ENCODE assay signal across 1 cellular context in the genomic region with DNA sequence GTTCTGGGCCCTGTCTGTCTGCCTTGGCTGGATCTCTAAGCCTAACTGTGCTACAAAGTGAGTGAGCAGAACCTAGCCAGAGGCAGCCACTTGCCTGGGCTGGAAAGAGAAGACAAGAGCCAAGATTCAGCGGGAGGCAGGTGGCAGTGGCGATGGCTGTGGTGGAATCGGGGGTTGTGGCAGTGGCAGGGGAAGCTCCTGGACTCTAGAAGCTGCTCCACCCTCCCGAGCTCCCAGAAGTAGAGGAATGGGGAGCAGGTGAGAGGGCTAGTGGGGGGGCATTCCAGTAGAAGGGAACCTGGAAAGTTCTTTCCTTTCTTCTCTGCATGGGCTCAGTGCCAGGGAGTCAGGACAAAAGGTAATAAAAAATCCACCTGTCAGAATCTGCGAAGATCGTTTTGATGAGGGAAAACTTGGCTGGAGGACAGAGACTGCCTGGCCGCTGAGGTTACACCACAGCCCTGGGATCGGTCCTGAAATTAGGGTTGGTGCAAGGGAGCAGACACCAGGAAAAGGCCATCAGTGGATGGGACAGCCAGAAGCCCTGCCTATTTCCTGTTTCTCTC.
TF ChIP-seq lines count a peak whose summit lies in the region.

No MANE protein-coding gene starts in this region.

TF ChIP-seq in IMR-90, 13 proteins besides CTCF, POLR2A, EP300 and RAD21 (continued from another document):
- TF ChIP-seq, protein P1, sequence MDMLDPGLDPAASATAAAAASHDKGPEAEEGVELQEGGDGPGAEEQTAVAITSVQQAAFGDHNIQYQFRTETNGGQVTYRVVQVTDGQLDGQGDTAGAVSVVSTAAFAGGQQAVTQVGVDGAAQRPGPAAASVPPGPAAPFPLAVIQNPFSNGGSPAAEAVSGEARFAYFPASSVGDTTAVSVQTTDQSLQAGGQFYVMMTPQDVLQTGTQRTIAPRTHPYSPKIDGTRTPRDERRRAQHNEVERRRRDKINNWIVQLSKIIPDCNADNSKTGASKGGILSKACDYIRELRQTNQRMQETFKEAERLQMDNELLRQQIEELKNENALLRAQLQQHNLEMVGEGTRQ (IDR thresholded peaks at IDR 0.05; ENCODE audit: low read depth, low read length) = no peak
- TF ChIP-seq BHLHE40 (IDR thresholded peaks at IDR 0.05; ENCODE audit: low read depth, low read length) (no peak), MAFK (IDR thresholded peaks at IDR 0.05; ENCODE audit: low read depth, low read length) (no peak), MAZ (IDR thresholded peaks at IDR 0.05; ENCODE audit: borderline replicate concordance, low read depth, low read length) (no peak), CHD1 (IDR thresholded peaks at IDR 0.05; ENCODE audit: low read depth, low read length) (no peak), FOS (IDR thresholded peaks at IDR 0.05; ENCODE audit: low read depth, low read length) (no peak), NFE2L2 (IDR thresholded peaks at IDR 0.05; ENCODE audit: low read depth, low read length) (no peak), RFX5 (IDR thresholded peaks at IDR 0.05; ENCODE audit: low read depth, low read length) (no peak), MXI1 (IDR thresholded peaks at IDR 0.05; ENCODE audit: borderline replicate concordance, low read depth, low read length) (no peak)
- TF ChIP-seq, protein P2, sequence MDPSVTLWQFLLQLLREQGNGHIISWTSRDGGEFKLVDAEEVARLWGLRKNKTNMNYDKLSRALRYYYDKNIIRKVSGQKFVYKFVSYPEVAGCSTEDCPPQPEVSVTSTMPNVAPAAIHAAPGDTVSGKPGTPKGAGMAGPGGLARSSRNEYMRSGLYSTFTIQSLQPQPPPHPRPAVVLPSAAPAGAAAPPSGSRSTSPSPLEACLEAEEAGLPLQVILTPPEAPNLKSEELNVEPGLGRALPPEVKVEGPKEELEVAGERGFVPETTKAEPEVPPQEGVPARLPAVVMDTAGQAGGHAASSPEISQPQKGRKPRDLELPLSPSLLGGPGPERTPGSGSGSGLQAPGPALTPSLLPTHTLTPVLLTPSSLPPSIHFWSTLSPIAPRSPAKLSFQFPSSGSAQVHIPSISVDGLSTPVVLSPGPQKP (IDR thresholded peaks at IDR 0.05; ENCODE audit: borderline replicate concordance, low read depth, low read length) = no peak
